35 cellular contexts compared by ENCODE assay signal in the genomic region with DNA sequence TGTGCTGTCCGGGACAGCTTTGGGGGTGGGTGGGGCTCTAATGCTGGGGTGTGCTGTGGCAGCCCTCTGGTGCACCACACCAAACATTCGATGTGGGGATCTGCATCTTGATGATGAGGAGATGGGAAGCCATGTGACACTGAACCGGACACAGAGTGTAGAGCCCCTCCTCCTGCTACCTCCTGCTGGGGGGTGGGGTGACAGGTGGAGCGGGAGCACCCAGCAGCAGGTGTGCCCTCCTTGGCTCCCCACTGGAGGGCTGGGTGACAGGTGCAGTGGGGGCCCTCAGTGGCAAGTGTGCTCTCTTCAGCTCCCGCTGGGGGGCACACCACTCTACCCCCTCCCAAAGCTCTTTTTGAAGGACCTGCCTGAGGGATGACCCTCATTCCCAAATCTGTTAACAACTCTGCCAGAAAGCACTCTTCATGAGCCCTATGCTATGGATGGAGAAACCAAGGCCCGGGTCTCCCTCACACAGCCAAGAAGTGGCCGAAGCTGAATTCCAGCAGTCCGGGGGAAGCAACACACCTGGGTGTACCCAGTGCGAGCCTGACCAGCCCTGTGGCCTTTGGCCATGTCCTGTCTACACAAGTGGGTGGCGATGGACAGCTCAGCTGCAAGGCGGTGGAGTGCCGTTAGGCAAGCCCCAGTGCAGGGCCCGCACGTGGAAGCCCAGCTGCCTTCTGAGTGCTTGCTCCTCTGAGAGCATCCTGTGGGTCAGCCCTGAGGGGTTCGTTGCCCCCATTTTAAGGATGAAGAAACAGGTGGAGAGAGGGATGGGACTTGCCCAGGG. TPM values are rescaled to one million over a fixed set of nuclear protein-coding genes. Genes with fewer than 3 reads are reported as not detected.
DNase-seq lines count a peak whose midpoint lies in the region; ATAC-seq, FAIRE-seq and TF ChIP-seq lines count a peak whose summit lies in the region.
"Had no signal": no experiment of that assay in that cellular context is flagged by ENCODE, and none has a peak within 500 bp of the region (broad histone marks: within the 10 kb centered on the region; RNA-seq: fewer than 3 reads in every experiment).

No MANE protein-coding gene starts in this region.

- no peak for TF ChIP-seq POLR2A in sigmoid colon (IDR thresholded peaks at IDR 0.05)
- no peak for TF ChIP-seq POLR2A in GM12892 (IDR thresholded peaks at IDR 0.05; ENCODE audit: low read depth, low read length)

- H3K4me2 ChIP-seq in OCI-LY7 (ENCODE audit: low read length), result no peak overlapping the region
- H3K4me2 ChIP-seq in smooth muscle cell, result no peak overlapping the region

- CTCF ChIA-PET in OCI-LY7 (lab: Charles Lee; ENCODE audit: unreplicated experiment), result no interaction called here

- TF ChIP-seq CTCF in OCI-LY7 (conservative IDR thresholded peaks at IDR 0.05; ENCODE audit: low read length) (0 out of 2 replicates have a peak, but pooled peaks have one; percentile 18), left lung (IDR thresholded peaks at IDR 0.05) (no peak), sigmoid colon (IDR thresholded peaks at IDR 0.05) (no peak), smooth muscle cell (IDR thresholded peaks at IDR 0.05; ENCODE audit: borderline replicate concordance, insufficient read depth, poor library complexity, severe bottlenecking) (no peak)

- no peak overlapping the region for H3K9ac ChIP-seq in smooth muscle cell (ENCODE audit: low read depth)

- H3K36me3 ChIP-seq in OCI-LY7 (ENCODE audit: insufficient read depth, low read length) (no peaks in the 10 kb centered on the region), left lung (no peaks in the 10 kb centered on the region), sigmoid colon (no peaks in the 10 kb centered on the region), smooth muscle cell (ENCODE audit: low read depth) (no peaks in the 10 kb centered on the region)
- H3K36me3 ChIP-seq: esophagus muscularis mucosa, ovary, vagina had no signal

- no peak for TF ChIP-seq EP300 in sigmoid colon (IDR thresholded peaks at IDR 0.05)

- H3K9me3 ChIP-seq in OCI-LY7 (ENCODE audit: low read length) (no peaks in the 10 kb centered on the region), left lung (no peaks in the 10 kb centered on the region), sigmoid colon (no peaks in the 10 kb centered on the region), smooth muscle cell (replicated peaks; ENCODE audit: low read depth) (no peaks in the 10 kb centered on the region)
- H3K9me3 ChIP-seq: esophagus muscularis mucosa, ovary, vagina had no signal

- BruUV-seq in OCI-LY7 (replicated peaks; lab: Mats Ljungman, UMichigan), result no TSS peak

- 82 to 83% methylated on average over 15 of the region's 15 CpGs for WGBS in sigmoid colon, 2 donors
- 93% methylated on average over 14 of the region's 15 CpGs for WGBS in smooth muscle cell (ENCODE audit: low lambda C conversion rate)

- POLR2A ChIA-PET in OCI-LY7 (lab: Charles Lee), result no interaction called here

- ATAC-seq in Right ventricle myocardium inferior, result peak; percentile 8
- no peak for ATAC-seq in left ventricle myocardium superior
- ATAC-seq in left lung, result no peak
- no peak for ATAC-seq in HG02981 (IDR thresholded peaks at IDR 0.05; ENCODE audit: unreplicated experiment)
- ATAC-seq: activated CD4-positive, CD25-positive, alpha-beta regulatory T cell treated with anti-CD3 and anti-CD28 coated beads, Interleukin-2, amount 50 U/mL, for 24 hours; PC-3; stimulated activated naive CD8-positive, alpha-beta T cell treated with anti-CD3 and anti-CD28 coated beads, Interleukin-15, amount 100 ng/mL, for 72 hours had no signal

- no peak overlapping the region for H3K27ac ChIP-seq in OCI-LY7 (ENCODE audit: low read depth, low read length, poor library complexity, severe bottlenecking)
- no peak overlapping the region for H3K27ac ChIP-seq in left lung
- no peak overlapping the region for H3K27ac ChIP-seq in sigmoid colon
- no peak overlapping the region for H3K27ac ChIP-seq in smooth muscle cell (ENCODE audit: low read depth)
- H3K27ac ChIP-seq: esophagus muscularis mucosa, ovary, vagina had no signal

- H3F3A ChIP-seq in smooth muscle cell (ENCODE audit: low read depth), result no peaks in the 10 kb centered on the region

- no peaks in the 10 kb centered on the region for H3K9me2 ChIP-seq in OCI-LY7 (ENCODE audit: insufficient read depth, low read length)

- peaks cover 9 to 24% of the 10 kb centered on the region in 2 donors for H3K27me3 ChIP-seq in left lung
- peaks cover 0 to 13% (median 2%) of the 10 kb centered on the region in 3 donors for H3K27me3 ChIP-seq in sigmoid colon
- H3K27me3 ChIP-seq in smooth muscle cell (ENCODE audit: low read depth), result peaks cover 15% of the 10 kb centered on the region
- H3K27me3 ChIP-seq: ovary, vagina had no signal

- H3K79me2 ChIP-seq in OCI-LY7 (ENCODE audit: insufficient read depth, low read depth, low read length) (no peaks in the 10 kb centered on the region), smooth muscle cell (ENCODE audit: low read depth) (no peaks in the 10 kb centered on the region)

- H2AFZ ChIP-seq in OCI-LY7 (ENCODE audit: low read length) (no peak overlapping the region), smooth muscle cell (ENCODE audit: low read depth) (no peak overlapping the region)

- FAIRE-seq in GM12892 (lab: Jason Lieb, UNC), result no peak
- FAIRE-seq: D721Med, endometrium, keratinocyte had no signal

- no peaks in the 10 kb centered on the region for H4K20me1 ChIP-seq in OCI-LY7 (ENCODE audit: insufficient read depth, low read length)
- no peaks in the 10 kb centered on the region for H4K20me1 ChIP-seq in smooth muscle cell (ENCODE audit: low read depth)

- DNase-seq in Right ventricle myocardium inferior (ENCODE audit: missing footprints) (no peak), left ventricle myocardium superior (no peak), OCI-LY7 (ENCODE audit: low spot score) (no peak), left lung (peak; percentile 28 to 72), sigmoid colon (peak; percentile 32), smooth muscle cell (lab: John Stamatoyannopoulos, UW; ENCODE audit: unreplicated experiment) (no peak), GM12892 (ENCODE audit: insufficient read length) (no peak)
- DNase-seq: activated CD4-positive, alpha-beta T cell treated with anti-CD3 and anti-CD28 coated beads, Interleukin-2, amount 50 U/mL, for 48 hours; activated naive CD4-positive, alpha-beta T cell treated with anti-CD3 and anti-CD28 coated beads for 36 hours; CD4-positive, CD25-positive, alpha-beta regulatory T cell; DND-41; foreskin fibroblast; GF-D8; H9; Kasumi-1; mammary epithelial cell; NCI-H1436; NCI-H510A treated with DMSO at 0.1 percent for 48 hours; PC-3; retina; SHP77; stimulated activated CD4-positive, alpha-beta T cell treated with anti-CD3 and anti-CD28 coated beads, Interleukin-12 subunit alpha, Interleukin-12 subunit beta, amount 100 ng/mL, for 4 hours; stimulated activated CD4-positive, alpha-beta T cell treated with anti-CD3 and anti-CD28 coated beads, Interleukin-2, amount 100 ng/mL, for 48 hours; stimulated activated naive CD8-positive, alpha-beta T cell treated with anti-CD3 and anti-CD28 coated beads, Interleukin-15, amount 100 ng/mL, for 72 hours; T-helper 2 cell had no signal

- H3K4me1 ChIP-seq in OCI-LY7 (ENCODE audit: insufficient read depth, low read length, poor library complexity, severe bottlenecking) (no peaks in the 10 kb centered on the region), left lung (peaks cover 0 to 5% of the 10 kb centered on the region in 2 donors), sigmoid colon (no peaks in the 10 kb centered on the region), smooth muscle cell (ENCODE audit: low read depth) (no peaks in the 10 kb centered on the region)
- H3K4me1 ChIP-seq: vagina had no signal

- no peak overlapping the region for H3K4me3 ChIP-seq in OCI-LY7 (ENCODE audit: low read depth, low read length, poor library complexity, severe bottlenecking)
- no peak overlapping the region for H3K4me3 ChIP-seq in left lung
- H3K4me3 ChIP-seq in sigmoid colon, result no peak overlapping the region
- H3K4me3 ChIP-seq in smooth muscle cell, result no peak overlapping the region
- H3K4me3 ChIP-seq: esophagus muscularis mucosa, ovary, vagina had no signal

- intact Hi-C loops in Right ventricle myocardium inferior (cut with DNase I) (no loop called here), left ventricle myocardium superior (cut with micrococcal nuclease) (no loop called here), OCI-LY7 (cut with micrococcal nuclease; ENCODE audit: unreplicated experiment) (no loop called here), left lung (cut with DNase I) (no loop called here), sigmoid colon (cut with DNase I) (no loop called here)

RNA-seq across cellular contexts. Expression of a gene that starts 0.6 kb away (rescaled TPM):
- total RNA-seq in Right ventricle myocardium inferior (not detected), left ventricle myocardium superior (not detected), OCI-LY7 (2022) (not detected in 2 replicates), left lung (not detected), sigmoid colon (not detected), smooth muscle cell (not detected in 2 replicates)
- total RNA-seq in OCI-LY7 (2014; rRNA removed; shearing (Covaris generic)), result 0.09 TPM in 1 of 2 replicates, not detected in the other
- polyA plus RNA-seq in sigmoid colon (under 1 TPM in 1 of 3 donors, not detected in 2; 0.03 TPM), smooth muscle cell (not detected in 2 replicates)
- not detected for polyA plus RNA-seq in GM12892 (2012; ENCODE audit: missing spikeins)
- total RNA-seq: A172; activated naive CD4-positive, alpha-beta T cell treated with anti-CD3 and anti-CD28 coated beads for 36 hours; CD4-positive, CD25-positive, alpha-beta regulatory T cell; esophagus muscularis mucosa; H9; mammary epithelial cell; PC-3; vagina had no signal
- polyA plus RNA-seq: adipose tissue; CD4-positive, CD25-positive, alpha-beta regulatory T cell; keratinocyte; mammary epithelial cell had no signal

RNA-seq across cellular contexts. Expression of a gene that starts 5.8 kb away (rescaled TPM):
- 0.60 TPM for total RNA-seq in Right ventricle myocardium inferior
- total RNA-seq in left ventricle myocardium superior, result 0.45 TPM
- not detected in 2 replicates for total RNA-seq in OCI-LY7 (2014; rRNA removed; shearing (Covaris generic))
- total RNA-seq in OCI-LY7 (2022), result not detected in 2 replicates
- total RNA-seq in left lung, result 1 to 10 TPM in 1 of 2 donors, under 1 TPM in 1; 0.61 to 3.0 TPM
- under 1 TPM in 1 of 4 donors, not detected in 3; 0.66 TPM for total RNA-seq in sigmoid colon
- polyA plus RNA-seq in sigmoid colon, result under 1 TPM; 0.25 to 0.60 (median 0.46) TPM
- not detected in 2 replicates for total RNA-seq in smooth muscle cell
- polyA plus RNA-seq in smooth muscle cell, result not detected in 2 replicates
- polyA plus RNA-seq in GM12892 (2012; ENCODE audit: missing spikeins), result not detected
- total RNA-seq: A172; activated naive CD4-positive, alpha-beta T cell treated with anti-CD3 and anti-CD28 coated beads for 36 hours; CD4-positive, CD25-positive, alpha-beta regulatory T cell; mammary epithelial cell; PC-3 had no signal
- polyA plus RNA-seq: CD4-positive, CD25-positive, alpha-beta regulatory T cell; keratinocyte; mammary epithelial cell had no signal

RNA-seq across cellular contexts. Expression of a gene that starts 40.5 kb away (rescaled TPM):
- total RNA-seq in Right ventricle myocardium inferior (not detected), left ventricle myocardium superior (not detected), OCI-LY7 (2022) (not detected in 2 replicates), left lung (not detected), sigmoid colon (under 1 TPM in 1 of 4 donors, not detected in 3; 0.54 TPM), smooth muscle cell (not detected in 2 replicates)
- total RNA-seq in OCI-LY7 (2014; rRNA removed; shearing (Covaris generic)), result not detected in 2 replicates
- polyA plus RNA-seq in sigmoid colon (not detected), smooth muscle cell (not detected in 2 replicates)
- polyA plus RNA-seq in GM12892 (2012; ENCODE audit: missing spikeins), result not detected
- total RNA-seq: A172; activated naive CD4-positive, alpha-beta T cell treated with anti-CD3 and anti-CD28 coated beads for 36 hours; CD4-positive, CD25-positive, alpha-beta regulatory T cell; esophagus muscularis mucosa; H9; mammary epithelial cell; PC-3; vagina had no signal
- polyA plus RNA-seq: adipose tissue; CD4-positive, CD25-positive, alpha-beta regulatory T cell; keratinocyte; mammary epithelial cell had no signal

RNA-seq across cellular contexts. Expression of a gene that starts 42.5 kb away (rescaled TPM):
- total RNA-seq in Right ventricle myocardium inferior (15.9 TPM), left ventricle myocardium superior (17.9 TPM), OCI-LY7 (2022) (32.2 and 38.6 TPM in 2 replicates), left lung (10 to 100 TPM; 30.1 to 36.2 TPM), sigmoid colon (10 to 100 TPM; 26.4 to 33.8 (median 28.9) TPM), smooth muscle cell (18.8 and 20.4 TPM in 2 replicates)
- 26.6 and 34.9 TPM in 2 replicates for total RNA-seq in OCI-LY7 (2014; rRNA removed; shearing (Covaris generic))
- polyA plus RNA-seq in sigmoid colon (10 to 100 TPM in 1 of 3 donors, 1 to 10 TPM in 2; 5.5 to 14.4 (median 6.0) TPM), smooth muscle cell (9.2 and 16.2 TPM in 2 replicates)
- 6.4 TPM for polyA plus RNA-seq in GM12892 (2012; ENCODE audit: missing spikeins)

Comparison
In these comparisons a context has a peak if more than half of its experiments do, and no peak if none do; other contexts are left out.
1. DNase-seq: peak in left lung (2 of 2) and sigmoid colon (single experiment); none in Right ventricle myocardium inferior (single experiment), left ventricle myocardium superior (single experiment), OCI-LY7 (single experiment), smooth muscle cell (single experiment) and GM12892 (single experiment).